Comparison of ENCODE assay signal across 16 cellular contexts in genomic region chr2:109554758-109555157, GRCh38.
"Had no signal": no experiment of that assay in that cellular context is flagged by ENCODE, and none has a peak within 500 bp of the region (broad histone marks: within the 10 kb centered on the region; RNA-seq: fewer than 3 reads in every experiment).

No MANE protein-coding gene starts in this region.

- ATAC-seq: activated CD8-positive, alpha-beta memory T cell treated with anti-CD3 and anti-CD28 coated beads, Interleukin-2, amount 10 ng/mL, durations not matched to agents 7 days and 5 days had no signal

- H3K27me3 ChIP-seq: ascending aorta, dorsolateral prefrontal cortex, esophagus squamous epithelium, tibial artery had no signal

- DNase-seq: activated CD4-positive, alpha-beta T cell treated with anti-CD3 and anti-CD28 coated beads for 1 hour; activated CD4-positive, alpha-beta T cell treated with anti-CD3 and anti-CD28 coated beads, Interleukin-2, amount 50 U/mL, for 48 hours; activated CD8-positive, alpha-beta memory T cell treated with anti-CD3 and anti-CD28 coated beads, Interleukin-2, amount 10 ng/mL, durations not matched to agents 7 days and 5 days; activated naive CD8-positive, alpha-beta T cell treated with anti-CD3 and anti-CD28 coated beads, Interleukin-2, amount 10 ng/mL, durations not matched to agents 7 days and 5 days; activated T-cell treated with anti-CD3 and anti-CD28 coated beads, Interleukin-2, amount 50 U/mL, for 24 hours; dorsolateral prefrontal cortex; esophagus squamous epithelium; foreskin melanocyte; head of caudate nucleus; stimulated activated CD4-positive, alpha-beta T cell treated with anti-CD3 and anti-CD28 coated beads, Interleukin-4, amount 100 ng/mL, for 1 hour; tibial artery had no signal

- H3K4me1 Mint-ChIP-seq: activated CD8-positive, alpha-beta memory T cell treated with anti-CD3 and anti-CD28 coated beads, Interleukin-2, amount 10 ng/mL, durations not matched to agents 7 days and 5 days; memory B cell had no signal

- H3K9me3 Mint-ChIP-seq: activated T-cell treated with anti-CD3 and anti-CD28 coated beads, Interleukin-2, amount 50 U/mL, for 24 hours; memory B cell; T-helper 2 cell treated with Interferon-gamma antibody and Interleukin-4, amounts not matched to agents 5 μg/mL and 100 μg/mL, for 36 hours had no signal

- H3K36me3 Mint-ChIP-seq: activated CD8-positive, alpha-beta memory T cell treated with anti-CD3 and anti-CD28 coated beads, Interleukin-2, amount 10 ng/mL, durations not matched to agents 7 days and 5 days; activated naive CD8-positive, alpha-beta T cell treated with anti-CD3 and anti-CD28 coated beads, Interleukin-2, amount 10 ng/mL, durations not matched to agents 7 days and 5 days; memory B cell had no signal

- H3K27ac ChIP-seq: ascending aorta, dorsolateral prefrontal cortex, tibial artery had no signal

- H3K4me3 Mint-ChIP-seq: activated CD8-positive, alpha-beta memory T cell treated with anti-CD3 and anti-CD28 coated beads, Interleukin-2, amount 10 ng/mL, durations not matched to agents 7 days and 5 days; activated naive CD8-positive, alpha-beta T cell treated with anti-CD3 and anti-CD28 coated beads, Interleukin-2, amount 10 ng/mL, durations not matched to agents 7 days and 5 days; activated T-cell treated with anti-CD3 and anti-CD28 coated beads, Interleukin-2, amount 50 U/mL, for 24 hours; memory B cell; T-helper 2 cell treated with Interferon-gamma antibody and Interleukin-4, amounts not matched to agents 5 μg/mL and 100 μg/mL, for 36 hours had no signal

- H3K9me3 ChIP-seq: ascending aorta, esophagus squamous epithelium, tibial artery had no signal

- FAIRE-seq: bronchial epithelial cell, islet of Langerhans had no signal

- H3K4me3 ChIP-seq: ascending aorta, dorsolateral prefrontal cortex, esophagus squamous epithelium, tibial artery had no signal

- H3K27ac Mint-ChIP-seq: activated CD8-positive, alpha-beta memory T cell treated with anti-CD3 and anti-CD28 coated beads, Interleukin-2, amount 10 ng/mL, durations not matched to agents 7 days and 5 days; activated naive CD8-positive, alpha-beta T cell treated with anti-CD3 and anti-CD28 coated beads, Interleukin-2, amount 10 ng/mL, durations not matched to agents 7 days and 5 days; activated T-cell treated with anti-CD3 and anti-CD28 coated beads, Interleukin-2, amount 50 U/mL, for 24 hours; memory B cell; T-helper 2 cell treated with Interferon-gamma antibody and Interleukin-4, amounts not matched to agents 5 μg/mL and 100 μg/mL, for 36 hours had no signal

- H3K27me3 Mint-ChIP-seq: memory B cell had no signal

- H3K4me1 ChIP-seq: ascending aorta had no signal
